ENCODE assay signal across 18 cellular contexts in genomic region chr20:3296256-3297095, GRCh38. TPM values are rescaled to one million over a fixed set of nuclear protein-coding genes. Genes with fewer than 3 reads are reported as not detected.
DNase-seq lines count a peak whose midpoint lies in the region; ATAC-seq and TF ChIP-seq lines count a peak whose summit lies in the region.
"Had no signal": no experiment of that assay in that cellular context is flagged by ENCODE, and none has a peak within 500 bp of the region (broad histone marks: within the 10 kb centered on the region; RNA-seq: fewer than 3 reads in every experiment).

No MANE protein-coding gene starts in this region.

- peak overlapping the region in 9 of 12 donors; percentile 9 to 76 (median 46) for H3K27ac ChIP-seq in heart left ventricle
- H3K27ac ChIP-seq in testis: no peak overlapping the region
- H3K27ac ChIP-seq in PC-3 (ENCODE audit: low read length): no peak overlapping the region

- TF ChIP-seq POLR2A in heart left ventricle (IDR thresholded peaks at IDR 0.05) (no peak), testis (IDR thresholded peaks at IDR 0.05) (no peak)

- no peaks in the 10 kb centered on the region for H3K27me3 Mint-ChIP-seq in WTC11 (ENCODE audit: low read depth)
- H3K27me3 Mint-ChIP-seq: CD4-positive, CD25-positive, alpha-beta regulatory T cell had no signal

- no TSS peak for BruUV-seq in PC-3 (replicated peaks; lab: Mats Ljungman, UMichigan)

- TF ChIP-seq CTCF in heart left ventricle (IDR thresholded peaks at IDR 0.05) (no peak), WTC11 (IDR thresholded peaks at IDR 0.05) (no peak), testis (IDR thresholded peaks at IDR 0.05) (no peak), PC-3 (conservative IDR thresholded peaks at IDR 0.05; ENCODE audit: low read depth, low read length) (no peak)

- H3K27me3 ChIP-seq in heart left ventricle (no peaks in the 10 kb centered on the region), testis (no peaks in the 10 kb centered on the region), PC-3 (ENCODE audit: low read length) (no peaks in the 10 kb centered on the region)

- no peak overlapping the region; the same call in 1 of the 2 replicates for H3K27ac Mint-ChIP-seq in WTC11
- peak overlapping the region; percentile 26 for H3K27ac Mint-ChIP-seq in stimulated activated effector memory CD8-positive, alpha-beta T cell treated with anti-CD3 and anti-CD28 coated beads, Interleukin-12 subunit alpha, Interleukin-12 subunit beta, amount 100 ng/mL, for 72 hours

- ATAC-seq in heart left ventricle: peak in 3 of 4 donors; percentile 19 to 42 (median 34)
- ATAC-seq in left cardiac atrium: no peak
- ATAC-seq in WTC11: no peak
- no peak for ATAC-seq in stimulated activated effector memory CD8-positive, alpha-beta T cell treated with anti-CD3 and anti-CD28 coated beads, Interleukin-12 subunit alpha, Interleukin-12 subunit beta, amount 100 ng/mL, for 72 hours
- ATAC-seq in PC-3: no peak

- H3K36me3 Mint-ChIP-seq in WTC11: peaks cover 11% of the 10 kb centered on the region
- peaks cover 29% of the 10 kb centered on the region for H3K36me3 Mint-ChIP-seq in stimulated activated effector memory CD8-positive, alpha-beta T cell treated with anti-CD3 and anti-CD28 coated beads, Interleukin-12 subunit alpha, Interleukin-12 subunit beta, amount 100 ng/mL, for 72 hours

- 87 to 95% (median 90%) methylated on average over 12 of the region's 12 CpGs for WGBS in heart left ventricle, 4 donors
- 86 to 88% methylated on average over 12 of the region's 12 CpGs for WGBS in testis, 2 donors

- H3K4me1 Mint-ChIP-seq in WTC11: peaks cover 7% of the 10 kb centered on the region
- no peaks in the 10 kb centered on the region for H3K4me1 Mint-ChIP-seq in stimulated activated effector memory CD8-positive, alpha-beta T cell treated with anti-CD3 and anti-CD28 coated beads, Interleukin-12 subunit alpha, Interleukin-12 subunit beta, amount 100 ng/mL, for 72 hours
- H3K4me1 Mint-ChIP-seq: CD4-positive, CD25-positive, alpha-beta regulatory T cell had no signal

- no peaks in the 10 kb centered on the region for H4K20me1 ChIP-seq in PC-3 (ENCODE audit: low read length)

- POLR2A ChIA-PET in WTC11 (lab: Charles Lee): no interaction called here
- POLR2A ChIA-PET in PC-3 (lab: Charles Lee; ENCODE audit: unreplicated experiment): no interaction called here

- DNase-seq in heart left ventricle (no peak), left cardiac atrium (no peak), WTC11 (ENCODE audit: low spot score) (no peak), left kidney (ENCODE audit: low read depth, low spot score) (peak; percentile 85), testis (no peak), PC-3 (no peak)
- no peak for DNase-seq in stimulated activated effector memory CD8-positive, alpha-beta T cell treated with anti-CD3 and anti-CD28 coated beads, Interleukin-12 subunit alpha, Interleukin-12 subunit beta, amount 100 ng/mL, for 72 hours (ENCODE audit: low spot score in 2 of 2)
- DNase-seq in activated CD4-positive, alpha-beta T cell treated with anti-CD3 and anti-CD28 coated beads, Interleukin-2, amount 50 U/mL, for 4 hours: no peak
- DNase-seq: AML-193; Caco-2; CD4-positive, CD25-positive, alpha-beta regulatory T cell; DMS153; H7; KBM-7; NCI-H1417 treated with DMSO at 0.1 percent for 48 hours; NCI-H1930; NCI-H2171 treated with DMSO at 0.1 percent for 48 hours; NCI-H82 had no signal

- no peaks in the 10 kb centered on the region for H3F3A ChIP-seq in PC-3 (ENCODE audit: low read length, unreplicated experiment)

- H3K4me1 ChIP-seq in heart left ventricle (peaks cover 0 to 15% (median 0%) of the 10 kb centered on the region in 12 donors), testis (peaks cover 5% of the 10 kb centered on the region), PC-3 (ENCODE audit: insufficient read depth, low read length) (no peaks in the 10 kb centered on the region)
- H3K4me1 ChIP-seq: Caco-2 had no signal

- no peaks in the 10 kb centered on the region for H3K9me3 Mint-ChIP-seq in WTC11
- H3K9me3 Mint-ChIP-seq in stimulated activated effector memory CD8-positive, alpha-beta T cell treated with anti-CD3 and anti-CD28 coated beads, Interleukin-12 subunit alpha, Interleukin-12 subunit beta, amount 100 ng/mL, for 72 hours: no peaks in the 10 kb centered on the region
- H3K9me3 Mint-ChIP-seq: CD4-positive, CD25-positive, alpha-beta regulatory T cell had no signal

- no peaks in the 10 kb centered on the region for H3K9me3 ChIP-seq in heart left ventricle
- no peaks in the 10 kb centered on the region for H3K9me3 ChIP-seq in testis
- no peaks in the 10 kb centered on the region for H3K9me3 ChIP-seq in PC-3 (ENCODE audit: low read length)
- H3K9me3 ChIP-seq: Caco-2 had no signal

- no peaks in the 10 kb centered on the region for H3K79me2 ChIP-seq in PC-3 (ENCODE audit: low read length)

- H3K4me2 ChIP-seq in PC-3 (ENCODE audit: low read length): no peak overlapping the region

- H3K4me3 Mint-ChIP-seq in WTC11: no peak overlapping the region
- no peak overlapping the region for H3K4me3 Mint-ChIP-seq in stimulated activated effector memory CD8-positive, alpha-beta T cell treated with anti-CD3 and anti-CD28 coated beads, Interleukin-12 subunit alpha, Interleukin-12 subunit beta, amount 100 ng/mL, for 72 hours
- H3K4me3 Mint-ChIP-seq: CD4-positive, CD25-positive, alpha-beta regulatory T cell had no signal

- no peak overlapping the region for H3K4me3 ChIP-seq in heart left ventricle
- H3K4me3 ChIP-seq in testis: no peak overlapping the region
- H3K4me3 ChIP-seq in PC-3 (ENCODE audit: low read length): no peak overlapping the region

- CTCF ChIA-PET in WTC11 (lab: Charles Lee): no interaction called here
- CTCF ChIA-PET in PC-3 (lab: Charles Lee): no interaction called here

- intact Hi-C loops in heart left ventricle (cut with DNase I): loop anchor here in 1 of 10 donors (10.0 kb wide), 1 partner anchor 432 kb away; no protein-coding TSS in a partner anchor
- intact Hi-C loops in left cardiac atrium (cut with DNase I): no loop called here
- intact Hi-C loops in testis (cut with DNase I; ENCODE audit: low total_unique reads): no loop called here
- intact Hi-C loops in PC-3 (cut with micrococcal nuclease): no loop called here

- H3K36me3 ChIP-seq in heart left ventricle (peaks cover 0 to 100% (median 84%) of the 10 kb centered on the region in 9 donors), testis (ENCODE audit: low read depth, missing control alignments) (no peaks in the 10 kb centered on the region), PC-3 (ENCODE audit: low read depth, low read length) (0 out of 2 replicates have a peak, but pooled peaks cover 4% of the 10 kb centered on the region)

- H3K9ac ChIP-seq in PC-3 (ENCODE audit: low read length): no peak overlapping the region

- H2AFZ ChIP-seq in PC-3 (ENCODE audit: low read length): no peak overlapping the region

- H3K9me2 ChIP-seq in PC-3 (replicated peaks; ENCODE audit: low read length): no peaks in the 10 kb centered on the region

TF ChIP-seq in WTC11, 78 proteins besides CTCF, POLR2A, EP300 and RAD21:
- peak; percentile 64 for TF ChIP-seq ZNF121 (CRISPR knock-in tag; IDR thresholded peaks at IDR 0.05)
- TF ChIP-seq ZNF425 (CRISPR knock-in tag; conservative IDR thresholded peaks at IDR 0.05): no peak
- peak; percentile 84 for TF ChIP-seq GTF2I (CRISPR knock-in tag; conservative IDR thresholded peaks at IDR 0.05)

RNA-seq across cellular contexts. Expression of gene SLC4A11, which starts 57.5 kb away (rescaled TPM):
- total RNA-seq in heart left ventricle (1 to 10 TPM in 1 of 9 donors, under 1 TPM in 7, not detected in 1; 0.11 to 1.0 (median 0.22) TPM), left cardiac atrium (under 1 TPM; 0.52 to 0.68 TPM), WTC11 (2021) (30.4 to 39.5 TPM (median 34.5 TPM) in 3 replicates), testis (10 to 100 TPM in 1 of 2 donors, 1 to 10 TPM in 1; 9.2 to 10.7 TPM), PC-3 (2014; rRNA removed) (23.7 and 26.8 TPM in 2 replicates)
- polyA plus RNA-seq in heart left ventricle (under 1 TPM; 0.08 to 0.23 TPM), testis (ENCODE audit: insufficient read depth, low read depth, low replicate concordance) (10.7 TPM)

Comparison
In these comparisons a context has a peak if more than half of its experiments do, and no peak if none do; other contexts are left out.
1. ATAC-seq: peak in heart left ventricle (3 of 4); none in left cardiac atrium (0 of 2), WTC11 (single experiment), stimulated activated effector memory CD8-positive, alpha-beta T cell treated with anti-CD3 and anti-CD28 coated beads, Interleukin-12 subunit alpha, Interleukin-12 subunit beta, amount 100 ng/mL, for 72 hours (single experiment) and PC-3 (single experiment).
2. H3K27ac ChIP-seq: peak in heart left ventricle (9 of 12); none in testis (0 of 2) and PC-3 (single experiment).
3. RNA of gene SLC4A11, which starts 57.5 kb away (total RNA-seq): 30.4 to 39.5 TPM in WTC11, 23.7 to 26.8 TPM in PC-3 and 9.2 to 10.7 TPM in testis; 0.52 to 0.68 TPM in left cardiac atrium and 0.11 to 1.0 TPM in heart left ventricle; every median in the first group is over 4 times any median in the second.